ENCODE assay signal across 2 cellular contexts in the genomic region with DNA sequence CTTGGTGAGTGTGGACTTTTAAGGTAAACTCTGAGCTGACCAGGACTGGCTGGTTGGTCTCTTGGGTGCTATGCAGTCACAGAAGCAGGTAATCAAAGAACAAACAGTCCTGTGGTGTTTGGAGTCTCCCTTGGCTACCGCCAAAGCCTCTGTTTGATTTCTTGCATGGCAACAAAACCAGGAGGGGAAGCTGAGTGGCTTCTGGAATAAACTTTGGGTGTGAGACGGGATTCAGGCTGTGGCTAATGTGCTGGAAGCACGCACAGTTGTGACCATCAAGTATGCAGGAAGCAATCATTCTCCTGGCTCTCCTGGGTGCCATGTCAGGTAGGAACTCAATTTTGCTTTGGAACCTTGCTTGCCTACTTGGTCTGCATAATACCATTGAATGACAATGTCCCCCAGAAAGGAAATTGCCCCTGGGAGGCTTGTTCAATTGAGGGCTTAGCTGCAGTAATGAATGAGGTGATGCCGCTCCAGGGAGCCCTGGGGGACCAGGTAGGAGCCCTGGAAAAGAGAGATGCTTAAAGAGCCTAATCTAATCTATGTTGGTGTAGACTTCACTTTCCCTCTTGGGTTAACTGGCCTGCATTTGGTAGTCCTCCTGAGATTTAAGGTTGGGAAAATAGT.
TF ChIP-seq lines count a peak whose summit lies in the region.

A gene with protein sequence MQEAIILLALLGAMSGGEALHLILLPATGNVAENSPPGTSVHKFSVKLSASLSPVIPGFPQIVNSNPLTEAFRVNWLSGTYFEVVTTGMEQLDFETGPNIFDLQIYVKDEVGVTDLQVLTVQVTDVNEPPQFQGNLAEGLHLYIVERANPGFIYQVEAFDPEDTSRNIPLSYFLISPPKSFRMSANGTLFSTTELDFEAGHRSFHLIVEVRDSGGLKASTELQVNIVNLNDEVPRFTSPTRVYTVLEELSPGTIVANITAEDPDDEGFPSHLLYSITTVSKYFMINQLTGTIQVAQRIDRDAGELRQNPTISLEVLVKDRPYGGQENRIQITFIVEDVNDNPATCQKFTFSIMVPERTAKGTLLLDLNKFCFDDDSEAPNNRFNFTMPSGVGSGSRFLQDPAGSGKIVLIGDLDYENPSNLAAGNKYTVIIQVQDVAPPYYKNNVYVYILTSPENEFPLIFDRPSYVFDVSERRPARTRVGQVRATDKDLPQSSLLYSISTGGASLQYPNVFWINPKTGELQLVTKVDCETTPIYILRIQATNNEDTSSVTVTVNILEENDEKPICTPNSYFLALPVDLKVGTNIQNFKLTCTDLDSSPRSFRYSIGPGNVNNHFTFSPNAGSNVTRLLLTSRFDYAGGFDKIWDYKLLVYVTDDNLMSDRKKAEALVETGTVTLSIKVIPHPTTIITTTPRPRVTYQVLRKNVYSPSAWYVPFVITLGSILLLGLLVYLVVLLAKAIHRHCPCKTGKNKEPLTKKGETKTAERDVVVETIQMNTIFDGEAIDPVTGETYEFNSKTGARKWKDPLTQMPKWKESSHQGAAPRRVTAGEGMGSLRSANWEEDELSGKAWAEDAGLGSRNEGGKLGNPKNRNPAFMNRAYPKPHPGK (plus strand): TSS at position 227 of the 630 bp plus-strand sequence. CDS start 55 bp downstream, at position 282.

TF ChIP-seq in HepG2, 621 proteins besides CTCF, POLR2A, EP300 and RAD21:
- TF ChIP-seq RFX5 (IDR thresholded peaks at IDR 0.05; ENCODE audit: low read depth, low read length) (peak; percentile 57; the same call in 1 of the 2 replicates), ZNF670 (CRISPR knock-in tag; IDR thresholded peaks at IDR 0.05; ENCODE audit: borderline replicate concordance) (no peak), RFX1 (IDR thresholded peaks at IDR 0.05) (peak; percentile 44; the same call in 1 of the 2 replicates)
- TF ChIP-seq, protein P1, sequence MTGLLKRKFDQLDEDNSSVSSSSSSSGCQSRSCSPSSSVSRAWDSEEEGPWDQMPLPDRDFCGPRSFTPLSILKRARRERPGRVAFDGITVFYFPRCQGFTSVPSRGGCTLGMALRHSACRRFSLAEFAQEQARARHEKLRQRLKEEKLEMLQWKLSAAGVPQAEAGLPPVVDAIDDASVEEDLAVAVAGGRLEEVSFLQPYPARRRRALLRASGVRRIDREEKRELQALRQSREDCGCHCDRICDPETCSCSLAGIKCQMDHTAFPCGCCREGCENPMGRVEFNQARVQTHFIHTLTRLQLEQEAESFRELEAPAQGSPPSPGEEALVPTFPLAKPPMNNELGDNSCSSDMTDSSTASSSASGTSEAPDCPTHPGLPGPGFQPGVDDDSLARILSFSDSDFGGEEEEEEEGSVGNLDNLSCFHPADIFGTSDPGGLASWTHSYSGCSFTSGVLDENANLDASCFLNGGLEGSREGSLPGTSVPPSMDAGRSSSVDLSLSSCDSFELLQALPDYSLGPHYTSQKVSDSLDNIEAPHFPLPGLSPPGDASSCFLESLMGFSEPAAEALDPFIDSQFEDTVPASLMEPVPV (CRISPR knock-in tag; IDR thresholded peaks at IDR 0.05) = no peak

TF ChIP-seq in WTC11, 78 proteins besides CTCF, POLR2A, EP300 and RAD21:
- TF ChIP-seq, protein P2, sequence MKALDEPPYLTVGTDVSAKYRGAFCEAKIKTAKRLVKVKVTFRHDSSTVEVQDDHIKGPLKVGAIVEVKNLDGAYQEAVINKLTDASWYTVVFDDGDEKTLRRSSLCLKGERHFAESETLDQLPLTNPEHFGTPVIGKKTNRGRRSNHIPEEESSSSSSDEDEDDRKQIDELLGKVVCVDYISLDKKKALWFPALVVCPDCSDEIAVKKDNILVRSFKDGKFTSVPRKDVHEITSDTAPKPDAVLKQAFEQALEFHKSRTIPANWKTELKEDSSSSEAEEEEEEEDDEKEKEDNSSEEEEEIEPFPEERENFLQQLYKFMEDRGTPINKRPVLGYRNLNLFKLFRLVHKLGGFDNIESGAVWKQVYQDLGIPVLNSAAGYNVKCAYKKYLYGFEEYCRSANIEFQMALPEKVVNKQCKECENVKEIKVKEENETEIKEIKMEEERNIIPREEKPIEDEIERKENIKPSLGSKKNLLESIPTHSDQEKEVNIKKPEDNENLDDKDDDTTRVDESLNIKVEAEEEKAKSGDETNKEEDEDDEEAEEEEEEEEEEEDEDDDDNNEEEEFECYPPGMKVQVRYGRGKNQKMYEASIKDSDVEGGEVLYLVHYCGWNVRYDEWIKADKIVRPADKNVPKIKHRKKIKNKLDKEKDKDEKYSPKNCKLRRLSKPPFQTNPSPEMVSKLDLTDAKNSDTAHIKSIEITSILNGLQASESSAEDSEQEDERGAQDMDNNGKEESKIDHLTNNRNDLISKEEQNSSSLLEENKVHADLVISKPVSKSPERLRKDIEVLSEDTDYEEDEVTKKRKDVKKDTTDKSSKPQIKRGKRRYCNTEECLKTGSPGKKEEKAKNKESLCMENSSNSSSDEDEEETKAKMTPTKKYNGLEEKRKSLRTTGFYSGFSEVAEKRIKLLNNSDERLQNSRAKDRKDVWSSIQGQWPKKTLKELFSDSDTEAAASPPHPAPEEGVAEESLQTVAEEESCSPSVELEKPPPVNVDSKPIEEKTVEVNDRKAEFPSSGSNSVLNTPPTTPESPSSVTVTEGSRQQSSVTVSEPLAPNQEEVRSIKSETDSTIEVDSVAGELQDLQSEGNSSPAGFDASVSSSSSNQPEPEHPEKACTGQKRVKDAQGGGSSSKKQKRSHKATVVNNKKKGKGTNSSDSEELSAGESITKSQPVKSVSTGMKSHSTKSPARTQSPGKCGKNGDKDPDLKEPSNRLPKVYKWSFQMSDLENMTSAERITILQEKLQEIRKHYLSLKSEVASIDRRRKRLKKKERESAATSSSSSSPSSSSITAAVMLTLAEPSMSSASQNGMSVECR (CRISPR knock-in tag; IDR thresholded peaks at IDR 0.05; ENCODE audit: borderline replicate concordance) = no peak
- TF ChIP-seq JAZF1 (CRISPR knock-in tag; IDR thresholded peaks at IDR 0.05) = no peak
- TF ChIP-seq NR1H2 (CRISPR knock-in tag; IDR thresholded peaks at IDR 0.05) = no peak
- TF ChIP-seq TEAD1 (CRISPR knock-in tag; IDR thresholded peaks at IDR 0.05) = 0 out of 2 replicates have a peak, but pooled peaks have one; percentile 23
- no peak for TF ChIP-seq ZNF416 (CRISPR knock-in tag; IDR thresholded peaks at IDR 0.05)
- TF ChIP-seq, protein P3, sequence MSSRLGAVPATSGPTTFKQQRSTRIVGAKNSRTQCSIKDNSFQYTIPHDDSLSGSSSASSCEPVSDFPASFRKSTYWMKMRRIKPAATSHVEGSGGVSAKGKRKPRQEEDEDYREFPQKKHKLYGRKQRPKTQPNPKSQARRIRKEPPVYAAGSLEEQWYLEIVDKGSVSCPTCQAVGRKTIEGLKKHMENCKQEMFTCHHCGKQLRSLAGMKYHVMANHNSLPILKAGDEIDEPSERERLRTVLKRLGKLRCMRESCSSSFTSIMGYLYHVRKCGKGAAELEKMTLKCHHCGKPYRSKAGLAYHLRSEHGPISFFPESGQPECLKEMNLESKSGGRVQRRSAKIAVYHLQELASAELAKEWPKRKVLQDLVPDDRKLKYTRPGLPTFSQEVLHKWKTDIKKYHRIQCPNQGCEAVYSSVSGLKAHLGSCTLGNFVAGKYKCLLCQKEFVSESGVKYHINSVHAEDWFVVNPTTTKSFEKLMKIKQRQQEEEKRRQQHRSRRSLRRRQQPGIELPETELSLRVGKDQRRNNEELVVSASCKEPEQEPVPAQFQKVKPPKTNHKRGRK (CRISPR knock-in tag; IDR thresholded peaks at IDR 0.05; ENCODE audit: borderline replicate concordance) = no peak
- peak; percentile 88 for TF ChIP-seq ZNF423 (CRISPR knock-in tag; IDR thresholded peaks at IDR 0.05)
TF ChIP-seq in WTC11: peak in this region for 2.
